Comparison of ENCODE assay signal across 2 cellular contexts in the genomic region with DNA sequence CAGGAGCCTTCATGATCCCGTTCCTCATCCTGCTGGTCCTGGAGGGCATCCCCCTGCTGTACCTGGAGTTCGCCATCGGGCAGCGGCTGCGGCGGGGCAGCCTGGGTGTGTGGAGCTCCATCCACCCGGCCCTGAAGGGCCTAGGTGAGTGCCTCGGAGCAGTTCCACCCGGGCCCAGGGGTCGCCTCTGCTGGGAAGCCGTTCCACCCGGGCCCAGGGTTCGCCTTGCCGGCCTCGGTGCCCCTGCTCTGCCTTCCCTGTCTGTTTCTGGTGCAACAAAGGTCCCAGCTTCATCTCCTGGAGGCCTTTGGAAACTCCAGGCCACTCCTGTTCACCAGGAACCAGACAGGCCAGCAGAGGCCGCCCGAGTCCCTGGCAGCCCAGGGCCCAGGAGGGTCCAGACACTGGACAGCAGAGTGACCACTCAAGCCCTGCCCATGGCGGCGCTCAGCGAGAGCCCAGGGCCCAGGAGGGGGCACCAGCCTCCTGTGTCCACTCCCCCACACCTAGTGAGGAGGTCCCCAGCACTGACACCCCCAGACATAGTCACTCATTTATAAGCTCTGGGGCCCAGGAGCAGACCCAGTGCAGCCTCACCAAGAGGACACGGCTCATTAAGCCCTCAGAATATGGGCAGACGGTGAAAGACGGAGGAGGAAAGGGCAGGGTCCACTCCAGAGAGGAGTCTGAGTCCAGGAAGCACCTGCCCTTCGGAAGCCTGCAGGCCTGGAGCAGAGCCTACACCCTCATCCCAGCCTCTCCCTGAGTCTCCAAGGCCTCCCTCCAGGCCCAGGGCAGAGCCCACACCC.
TF ChIP-seq lines count a peak whose summit lies in the region.

No MANE protein-coding gene starts in this region.

TF ChIP-seq in WTC11, 78 proteins besides CTCF, POLR2A, EP300 and RAD21 (continued from another document):
- TF ChIP-seq, protein P1, sequence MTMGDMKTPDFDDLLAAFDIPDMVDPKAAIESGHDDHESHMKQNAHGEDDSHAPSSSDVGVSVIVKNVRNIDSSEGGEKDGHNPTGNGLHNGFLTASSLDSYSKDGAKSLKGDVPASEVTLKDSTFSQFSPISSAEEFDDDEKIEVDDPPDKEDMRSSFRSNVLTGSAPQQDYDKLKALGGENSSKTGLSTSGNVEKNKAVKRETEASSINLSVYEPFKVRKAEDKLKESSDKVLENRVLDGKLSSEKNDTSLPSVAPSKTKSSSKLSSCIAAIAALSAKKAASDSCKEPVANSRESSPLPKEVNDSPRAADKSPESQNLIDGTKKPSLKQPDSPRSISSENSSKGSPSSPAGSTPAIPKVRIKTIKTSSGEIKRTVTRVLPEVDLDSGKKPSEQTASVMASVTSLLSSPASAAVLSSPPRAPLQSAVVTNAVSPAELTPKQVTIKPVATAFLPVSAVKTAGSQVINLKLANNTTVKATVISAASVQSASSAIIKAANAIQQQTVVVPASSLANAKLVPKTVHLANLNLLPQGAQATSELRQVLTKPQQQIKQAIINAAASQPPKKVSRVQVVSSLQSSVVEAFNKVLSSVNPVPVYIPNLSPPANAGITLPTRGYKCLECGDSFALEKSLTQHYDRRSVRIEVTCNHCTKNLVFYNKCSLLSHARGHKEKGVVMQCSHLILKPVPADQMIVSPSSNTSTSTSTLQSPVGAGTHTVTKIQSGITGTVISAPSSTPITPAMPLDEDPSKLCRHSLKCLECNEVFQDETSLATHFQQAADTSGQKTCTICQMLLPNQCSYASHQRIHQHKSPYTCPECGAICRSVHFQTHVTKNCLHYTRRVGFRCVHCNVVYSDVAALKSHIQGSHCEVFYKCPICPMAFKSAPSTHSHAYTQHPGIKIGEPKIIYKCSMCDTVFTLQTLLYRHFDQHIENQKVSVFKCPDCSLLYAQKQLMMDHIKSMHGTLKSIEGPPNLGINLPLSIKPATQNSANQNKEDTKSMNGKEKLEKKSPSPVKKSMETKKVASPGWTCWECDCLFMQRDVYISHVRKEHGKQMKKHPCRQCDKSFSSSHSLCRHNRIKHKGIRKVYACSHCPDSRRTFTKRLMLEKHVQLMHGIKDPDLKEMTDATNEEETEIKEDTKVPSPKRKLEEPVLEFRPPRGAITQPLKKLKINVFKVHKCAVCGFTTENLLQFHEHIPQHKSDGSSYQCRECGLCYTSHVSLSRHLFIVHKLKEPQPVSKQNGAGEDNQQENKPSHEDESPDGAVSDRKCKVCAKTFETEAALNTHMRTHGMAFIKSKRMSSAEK (CRISPR knock-in tag; IDR thresholded peaks at IDR 0.05; ENCODE audit: borderline replicate concordance) = no peak
- no peak for TF ChIP-seq ESRRA (CRISPR knock-in tag; IDR thresholded peaks at IDR 0.05; ENCODE audit: borderline replicate concordance)
- TF ChIP-seq, protein P2, sequence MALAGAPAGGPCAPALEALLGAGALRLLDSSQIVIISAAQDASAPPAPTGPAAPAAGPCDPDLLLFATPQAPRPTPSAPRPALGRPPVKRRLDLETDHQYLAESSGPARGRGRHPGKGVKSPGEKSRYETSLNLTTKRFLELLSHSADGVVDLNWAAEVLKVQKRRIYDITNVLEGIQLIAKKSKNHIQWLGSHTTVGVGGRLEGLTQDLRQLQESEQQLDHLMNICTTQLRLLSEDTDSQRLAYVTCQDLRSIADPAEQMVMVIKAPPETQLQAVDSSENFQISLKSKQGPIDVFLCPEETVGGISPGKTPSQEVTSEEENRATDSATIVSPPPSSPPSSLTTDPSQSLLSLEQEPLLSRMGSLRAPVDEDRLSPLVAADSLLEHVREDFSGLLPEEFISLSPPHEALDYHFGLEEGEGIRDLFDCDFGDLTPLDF (CRISPR knock-in tag; IDR thresholded peaks at IDR 0.05) = no peak
- TF ChIP-seq NFATC4 (CRISPR knock-in tag; IDR thresholded peaks at IDR 0.05) = no peak
- no peak for TF ChIP-seq CBFB (CRISPR knock-in tag; IDR thresholded peaks at IDR 0.05; ENCODE audit: low read depth)
- no peak for TF ChIP-seq GRHL2 (CRISPR knock-in tag; IDR thresholded peaks at IDR 0.05; ENCODE audit: insufficient replicate concordance, severe bottlenecking)
- no peak for TF ChIP-seq SOX15 (CRISPR knock-in tag; IDR thresholded peaks at IDR 0.05)
- TF ChIP-seq SMAD3 (CRISPR knock-in tag; IDR thresholded peaks at IDR 0.05; ENCODE audit: borderline replicate concordance) = no peak
- no peak for TF ChIP-seq ERG (CRISPR knock-in tag; IDR thresholded peaks at IDR 0.05)
- no peak for TF ChIP-seq MAX (CRISPR knock-in tag; IDR thresholded peaks at IDR 0.05)
- TF ChIP-seq, protein P3, sequence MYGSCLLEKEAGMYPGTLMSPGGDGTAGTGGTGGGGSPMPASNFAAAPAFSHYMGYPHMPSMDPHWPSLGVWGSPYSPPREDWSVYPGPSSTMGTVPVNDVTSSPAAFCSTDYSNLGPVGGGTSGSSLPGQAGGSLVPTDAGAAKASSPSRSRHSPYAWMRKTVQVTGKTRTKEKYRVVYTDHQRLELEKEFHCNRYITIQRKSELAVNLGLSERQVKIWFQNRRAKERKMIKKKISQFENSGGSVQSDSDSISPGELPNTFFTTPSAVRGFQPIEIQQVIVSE (CRISPR knock-in tag; IDR thresholded peaks at IDR 0.05; ENCODE audit: borderline replicate concordance) = no peak
- TF ChIP-seq NR3C1 (CRISPR knock-in tag; conservative IDR thresholded peaks at IDR 0.05; ENCODE audit: low read depth) = no peak
- TF ChIP-seq PRRX2 (CRISPR knock-in tag; IDR thresholded peaks at IDR 0.05) = no peak
- TF ChIP-seq MLX (CRISPR knock-in tag; IDR thresholded peaks at IDR 0.05) = no peak
- no peak for TF ChIP-seq OVOL2 (CRISPR knock-in tag; IDR thresholded peaks at IDR 0.05; ENCODE audit: borderline replicate concordance)
- TF ChIP-seq ZNF232 (CRISPR knock-in tag; IDR thresholded peaks at IDR 0.05) = no peak
TF ChIP-seq in WTC11: peak in this region for 0.

TF ChIP-seq in liver, 16 proteins besides CTCF, POLR2A, EP300 and RAD21 (continued from another document):
- no peak for TF ChIP-seq REST (IDR thresholded peaks at IDR 0.05)
- TF ChIP-seq HNF4G (IDR thresholded peaks at IDR 0.05) = no peak
- no peak for TF ChIP-seq FOXA2 (IDR thresholded peaks at IDR 0.05)
- no peak for TF ChIP-seq JUND (IDR thresholded peaks at IDR 0.05)
- no peak for TF ChIP-seq TAF1 (conservative IDR thresholded peaks at IDR 0.05)
